In genomic region chr4:3729885-3730226, GRCh38 we compare ENCODE assay signal across 2 cellular contexts.
TF ChIP-seq lines count a peak whose summit lies in the region.

No MANE protein-coding gene starts in this region.

TF ChIP-seq in IMR-90, 13 proteins besides CTCF, POLR2A, EP300 and RAD21:
- TF ChIP-seq RCOR1 (IDR thresholded peaks at IDR 0.05; ENCODE audit: insufficient replicate concordance, low read length), result no peak
- TF ChIP-seq, protein P1, sequence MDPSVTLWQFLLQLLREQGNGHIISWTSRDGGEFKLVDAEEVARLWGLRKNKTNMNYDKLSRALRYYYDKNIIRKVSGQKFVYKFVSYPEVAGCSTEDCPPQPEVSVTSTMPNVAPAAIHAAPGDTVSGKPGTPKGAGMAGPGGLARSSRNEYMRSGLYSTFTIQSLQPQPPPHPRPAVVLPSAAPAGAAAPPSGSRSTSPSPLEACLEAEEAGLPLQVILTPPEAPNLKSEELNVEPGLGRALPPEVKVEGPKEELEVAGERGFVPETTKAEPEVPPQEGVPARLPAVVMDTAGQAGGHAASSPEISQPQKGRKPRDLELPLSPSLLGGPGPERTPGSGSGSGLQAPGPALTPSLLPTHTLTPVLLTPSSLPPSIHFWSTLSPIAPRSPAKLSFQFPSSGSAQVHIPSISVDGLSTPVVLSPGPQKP (IDR thresholded peaks at IDR 0.05; ENCODE audit: borderline replicate concordance, low read depth, low read length), result no peak
- TF ChIP-seq MAFK (IDR thresholded peaks at IDR 0.05; ENCODE audit: low read depth, low read length), result no peak
- no peak for TF ChIP-seq MXI1 (IDR thresholded peaks at IDR 0.05; ENCODE audit: borderline replicate concordance, low read depth, low read length)
- TF ChIP-seq BHLHE40 (IDR thresholded peaks at IDR 0.05; ENCODE audit: low read depth, low read length), result no peak
- TF ChIP-seq NFE2L2 (IDR thresholded peaks at IDR 0.05; ENCODE audit: low read depth, low read length), result no peak
- TF ChIP-seq, protein P2, sequence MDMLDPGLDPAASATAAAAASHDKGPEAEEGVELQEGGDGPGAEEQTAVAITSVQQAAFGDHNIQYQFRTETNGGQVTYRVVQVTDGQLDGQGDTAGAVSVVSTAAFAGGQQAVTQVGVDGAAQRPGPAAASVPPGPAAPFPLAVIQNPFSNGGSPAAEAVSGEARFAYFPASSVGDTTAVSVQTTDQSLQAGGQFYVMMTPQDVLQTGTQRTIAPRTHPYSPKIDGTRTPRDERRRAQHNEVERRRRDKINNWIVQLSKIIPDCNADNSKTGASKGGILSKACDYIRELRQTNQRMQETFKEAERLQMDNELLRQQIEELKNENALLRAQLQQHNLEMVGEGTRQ (IDR thresholded peaks at IDR 0.05; ENCODE audit: low read depth, low read length), result no peak
- no peak for TF ChIP-seq SMC3 (IDR thresholded peaks at IDR 0.05; ENCODE audit: low read depth, low read length)
- no peak for TF ChIP-seq RFX5 (IDR thresholded peaks at IDR 0.05; ENCODE audit: low read depth, low read length)
- TF ChIP-seq MAZ (IDR thresholded peaks at IDR 0.05; ENCODE audit: borderline replicate concordance, low read depth, low read length), result no peak

TF ChIP-seq in H1, 55 proteins besides CTCF, POLR2A, EP300 and RAD21:
- no peak for TF ChIP-seq E2F6 (IDR thresholded peaks at IDR 0.05)
- TF ChIP-seq SAP30 (IDR thresholded peaks at IDR 0.05; ENCODE audit: insufficient read depth, insufficient replicate concordance, low read length), result no peak
- TF ChIP-seq SIRT6 (IDR thresholded peaks at IDR 0.05; ENCODE audit: low read length), result no peak
- TF ChIP-seq TEAD4 (IDR thresholded peaks at IDR 0.05; ENCODE audit: low read depth, low read length), result no peak
- no peak for TF ChIP-seq JUND (IDR thresholded peaks at IDR 0.05; ENCODE audit: low read length)
- TF ChIP-seq, protein P2 (IDR thresholded peaks at IDR 0.05; ENCODE audit: low read length), result no peak
- no peak for TF ChIP-seq KDM4A (IDR thresholded peaks at IDR 0.05; ENCODE audit: low read depth, low read length, severe bottlenecking)
- no peak for TF ChIP-seq RFX5 (IDR thresholded peaks at IDR 0.05; ENCODE audit: borderline replicate concordance, low read depth, low read length)
- no peak for TF ChIP-seq YY1 (IDR thresholded peaks at IDR 0.05; ENCODE audit: low read depth, low read length)
- TF ChIP-seq RBBP5 (IDR thresholded peaks at IDR 0.05; ENCODE audit: borderline replicate concordance, low read depth, low read length), result no peak
- TF ChIP-seq CHD2 (IDR thresholded peaks at IDR 0.05; ENCODE audit: low read length), result no peak
- TF ChIP-seq NRF1 (IDR thresholded peaks at IDR 0.05; ENCODE audit: low read depth, low read length), result no peak
- no peak for TF ChIP-seq MAFK (IDR thresholded peaks at IDR 0.05; ENCODE audit: low read depth, low read length)
